In the genomic region with DNA sequence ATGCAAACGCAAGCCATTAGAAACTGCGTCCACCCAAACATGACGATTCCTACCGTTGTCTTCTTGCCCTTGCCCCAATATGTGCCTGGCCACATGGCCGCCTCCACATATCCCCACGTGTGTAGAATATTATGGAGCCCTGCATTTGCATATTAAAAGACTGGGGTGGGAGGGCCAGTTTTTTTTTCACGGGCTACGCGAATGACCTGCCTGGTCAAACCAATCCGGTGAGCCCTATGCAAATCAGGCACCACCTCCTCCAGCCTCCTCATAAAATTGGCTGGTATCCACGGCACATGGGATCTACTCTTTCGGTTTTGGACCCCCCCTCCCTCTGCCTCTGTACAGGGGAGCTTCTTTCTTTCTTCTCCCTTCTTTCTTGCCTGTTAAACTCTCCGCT, we compare ENCODE assay signal across 1 cellular context.
TF ChIP-seq lines count a peak whose summit lies in the region.

No MANE protein-coding gene starts in this region.

TF ChIP-seq in K562, 482 proteins besides CTCF, POLR2A, EP300 and RAD21 (continued from another document):
- TF ChIP-seq, protein P1, sequence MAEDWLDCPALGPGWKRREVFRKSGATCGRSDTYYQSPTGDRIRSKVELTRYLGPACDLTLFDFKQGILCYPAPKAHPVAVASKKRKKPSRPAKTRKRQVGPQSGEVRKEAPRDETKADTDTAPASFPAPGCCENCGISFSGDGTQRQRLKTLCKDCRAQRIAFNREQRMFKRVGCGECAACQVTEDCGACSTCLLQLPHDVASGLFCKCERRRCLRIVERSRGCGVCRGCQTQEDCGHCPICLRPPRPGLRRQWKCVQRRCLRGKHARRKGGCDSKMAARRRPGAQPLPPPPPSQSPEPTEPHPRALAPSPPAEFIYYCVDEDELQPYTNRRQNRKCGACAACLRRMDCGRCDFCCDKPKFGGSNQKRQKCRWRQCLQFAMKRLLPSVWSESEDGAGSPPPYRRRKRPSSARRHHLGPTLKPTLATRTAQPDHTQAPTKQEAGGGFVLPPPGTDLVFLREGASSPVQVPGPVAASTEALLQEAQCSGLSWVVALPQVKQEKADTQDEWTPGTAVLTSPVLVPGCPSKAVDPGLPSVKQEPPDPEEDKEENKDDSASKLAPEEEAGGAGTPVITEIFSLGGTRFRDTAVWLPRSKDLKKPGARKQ (CRISPR knock-in tag; IDR thresholded peaks at IDR 0.05): no peak
- TF ChIP-seq ATF1 (CRISPR knock-in tag; IDR thresholded peaks at IDR 0.05) (no peak), ATF1 (tag; IDR thresholded peaks at IDR 0.05) (0 out of 2 replicates have a peak, but pooled peaks have one; percentile 38), MNT (conservative IDR thresholded peaks at IDR 0.05) (0 out of 4 replicates have a peak, but pooled peaks of 1 of the 2 experiments have one; percentile 20), ASH1L (IDR thresholded peaks at IDR 0.05; ENCODE audit: borderline replicate concordance, low read depth, partially characterized antibody) (no peak), ZNF384 (IDR thresholded peaks at IDR 0.05; ENCODE audit: low read depth, low read length) (peak; percentile 53)
